Comparison of ENCODE assay signal across 1 cellular context in genomic region chr19:13880059-13880672, GRCh38.
TF ChIP-seq lines count a peak whose summit lies in the region.

No MANE protein-coding gene starts in this region.

TF ChIP-seq in K562, 482 proteins besides CTCF, POLR2A, EP300 and RAD21 (continues in another document):
- peak; percentile 100 for TF ChIP-seq DEAF1 (CRISPR knock-in tag; IDR thresholded peaks at IDR 0.05)
- 0 out of 2 replicates have a peak, but pooled peaks have one; percentile 84 for TF ChIP-seq AFF4 (CRISPR knock-in tag; IDR thresholded peaks at IDR 0.05)
- TF ChIP-seq MNT (conservative IDR thresholded peaks at IDR 0.05) = peak in 1 of 2 experiments; percentile 77; a peak in 2 of 4 replicates
- no peak for TF ChIP-seq ZC3H4 (CRISPR knock-in tag; IDR thresholded peaks at IDR 0.05; ENCODE audit: borderline replicate concordance)
- peak; percentile 88 for TF ChIP-seq TARDBP (IDR thresholded peaks at IDR 0.05)
- TF ChIP-seq PRPF4 (IDR thresholded peaks at IDR 0.05; ENCODE audit: insufficient read depth, low read depth, low read length, poor library complexity, severe bottlenecking) = no peak
- TF ChIP-seq MCM7 (IDR thresholded peaks at IDR 0.05) = no peak
- peak; percentile 71; the same call in 1 of the 2 replicates for TF ChIP-seq ETS1 (conservative IDR thresholded peaks at IDR 0.05; ENCODE audit: control insufficient read depth, low read depth, low read length)
- no peak for TF ChIP-seq MLLT1 (IDR thresholded peaks at IDR 0.05)
- TF ChIP-seq GATAD2B (IDR thresholded peaks at IDR 0.05; ENCODE audit: borderline replicate concordance) = peak; percentile 93; the same call in 1 of the 2 replicates
- TF ChIP-seq MAZ (CRISPR knock-in tag; conservative IDR thresholded peaks at IDR 0.05 in 1 of 2, IDR thresholded peaks at IDR 0.05 in 1 of 2) = peak; percentile 93 to 96
- TF ChIP-seq HES1 (IDR thresholded peaks at IDR 0.05; ENCODE audit: low read depth) = no peak
- TF ChIP-seq THRA (IDR thresholded peaks at IDR 0.05) = no peak
- no peak for TF ChIP-seq HINFP (tag; conservative IDR thresholded peaks at IDR 0.05; ENCODE audit: low read depth)
- no peak for TF ChIP-seq GATA2 (CRISPR knock-in tag; IDR thresholded peaks at IDR 0.05)
- TF ChIP-seq SP2 (IDR thresholded peaks at IDR 0.05; ENCODE audit: extremely low read depth, low read depth, low read length, poor library complexity, severe bottlenecking) = no peak
- TF ChIP-seq BCOR (IDR thresholded peaks at IDR 0.05) = 0 out of 2 replicates have a peak, but pooled peaks have one; percentile 25
- TF ChIP-seq RBBP5 (IDR thresholded peaks at IDR 0.05; ENCODE audit: borderline replicate concordance, insufficient read depth, low read length, poor library complexity, severe bottlenecking) = no peak
- no peak for TF ChIP-seq CBX1 (IDR thresholded peaks at IDR 0.05; ENCODE audit: low read depth)
- TF ChIP-seq UBTF (IDR thresholded peaks at IDR 0.05; ENCODE audit: borderline replicate concordance in 1 of 2, low read depth in 2 of 2, low read length in 2 of 2) = 0 out of 4 replicates have a peak, but pooled peaks of 1 of the 2 experiments have one; percentile 53
- TF ChIP-seq TCF3 (CRISPR knock-in tag; IDR thresholded peaks at IDR 0.05) = peak; percentile 52; the same call in 1 of the 2 replicates
- TF ChIP-seq TRIM28 (IDR thresholded peaks at IDR 0.05) = 0 out of 2 replicates have a peak, but pooled peaks have one; percentile 24
- TF ChIP-seq MAFF (IDR thresholded peaks at IDR 0.05; ENCODE audit: low read length) = peak; percentile 72
- TF ChIP-seq SAP30 (IDR thresholded peaks at IDR 0.05; ENCODE audit: borderline replicate concordance, insufficient read depth, low read depth, low read length, poor library complexity, severe bottlenecking) = no peak
- no peak for TF ChIP-seq ZNF134 (CRISPR knock-in tag; conservative IDR thresholded peaks at IDR 0.05)
- no peak for TF ChIP-seq GTF2F1 (IDR thresholded peaks at IDR 0.05; ENCODE audit: low read depth, low read length)
- peak; percentile 83 for TF ChIP-seq ZBTB7A (IDR thresholded peaks at IDR 0.05; ENCODE audit: borderline replicate concordance, control insufficient read depth, low read depth, low read length)
- TF ChIP-seq ZC3H8 (IDR thresholded peaks at IDR 0.05) = no peak
- no peak for TF ChIP-seq ZNF77 (CRISPR knock-in tag; IDR thresholded peaks at IDR 0.05)
- TF ChIP-seq DLX4 (CRISPR knock-in tag; IDR thresholded peaks at IDR 0.05) = no peak
- TF ChIP-seq C11orf30 (IDR thresholded peaks at IDR 0.05; ENCODE audit: low read depth) = peak; percentile 95
- peak; percentile 37; the same call in 1 of the 2 replicates for TF ChIP-seq MAX (CRISPR knock-in tag; IDR thresholded peaks at IDR 0.05)
- no peak for TF ChIP-seq ZNF212 (CRISPR knock-in tag; IDR thresholded peaks at IDR 0.05)
- TF ChIP-seq ZNF184 (CRISPR knock-in tag; IDR thresholded peaks at IDR 0.05) = no peak
- no peak for TF ChIP-seq ZNF146 (CRISPR knock-in tag; IDR thresholded peaks at IDR 0.05; ENCODE audit: unreplicated experiment)
- TF ChIP-seq FOXJ3 (CRISPR knock-in tag; IDR thresholded peaks at IDR 0.05) = no peak
- no peak for TF ChIP-seq SNIP1 (IDR thresholded peaks at IDR 0.05; ENCODE audit: low read depth)
- no peak for TF ChIP-seq ZNF436 (CRISPR knock-in tag; IDR thresholded peaks at IDR 0.05)
- peak; percentile 53; the same call in 1 of the 2 replicates for TF ChIP-seq L3MBTL2 (IDR thresholded peaks at IDR 0.05)
- no peak for TF ChIP-seq FOXO4 (CRISPR knock-in tag; IDR thresholded peaks at IDR 0.05)
- no peak for TF ChIP-seq STAT5B (CRISPR knock-in tag; IDR thresholded peaks at IDR 0.05)
- no peak for TF ChIP-seq PRMT5 (CRISPR knock-in tag; IDR thresholded peaks at IDR 0.05)
- TF ChIP-seq SMAD4 (CRISPR knock-in tag; conservative IDR thresholded peaks at IDR 0.05) = peak; percentile 92
- TF ChIP-seq ASH1L (IDR thresholded peaks at IDR 0.05; ENCODE audit: borderline replicate concordance, low read depth, partially characterized antibody) = no peak
- TF ChIP-seq JUN (IDR thresholded peaks at IDR 0.05; ENCODE audit: borderline replicate concordance, low read depth, low read length) = peak; percentile 94
- peak; percentile 71; the same call in 1 of the 2 replicates for TF ChIP-seq JUN (CRISPR knock-in tag; IDR thresholded peaks at IDR 0.05; ENCODE audit: borderline replicate concordance)
- TF ChIP-seq DNMT1 (IDR thresholded peaks at IDR 0.05) = no peak
